Comparison of ENCODE assay signal across 11 cellular contexts in the genomic region with DNA sequence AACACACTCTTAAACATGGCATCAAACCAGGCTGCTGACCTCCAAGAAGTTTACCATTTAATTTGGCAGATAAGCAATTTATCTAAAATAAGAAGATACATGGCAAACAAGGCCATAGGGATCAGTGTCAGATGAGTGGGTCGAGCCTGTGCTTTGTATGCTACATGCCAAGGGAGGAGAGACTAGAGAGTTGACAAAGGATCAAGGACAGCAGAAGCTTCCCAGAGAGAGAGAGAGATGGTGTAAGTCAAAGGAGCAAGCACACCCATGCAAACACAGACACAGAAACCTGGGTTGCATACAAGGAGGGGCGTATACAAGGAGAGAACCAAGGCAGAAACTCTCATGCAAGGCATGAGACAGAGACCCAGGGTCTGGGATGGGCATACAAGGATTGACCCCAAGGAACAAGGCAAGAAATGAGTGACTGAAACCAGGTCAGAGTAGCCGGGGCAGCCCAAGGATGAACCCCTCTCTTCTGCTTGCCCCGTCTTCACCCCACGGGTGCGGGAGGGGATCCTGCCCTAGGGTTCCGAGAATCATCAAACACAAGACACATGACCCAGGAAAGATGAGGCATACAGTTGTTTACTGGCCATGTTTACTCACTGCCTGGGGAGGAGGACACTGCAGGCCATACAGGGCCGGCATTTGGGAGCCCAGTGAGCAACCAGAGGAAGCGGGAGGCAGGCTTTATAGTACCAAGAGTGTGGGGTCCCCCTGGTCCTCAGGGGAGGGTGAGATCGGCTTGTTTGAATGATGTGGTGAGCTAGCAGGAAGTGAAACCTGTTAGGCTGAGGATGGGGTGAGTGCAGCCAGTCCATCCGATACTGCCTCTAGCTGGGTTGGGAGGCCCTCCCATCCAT.
A peak's percentile ranks its signal among the peaks of the same experiment; 100 is the strongest.
DNase-seq lines count a peak whose midpoint lies in the region; ATAC-seq and TF ChIP-seq lines count a peak whose summit lies in the region.
"Had no signal": no experiment of that assay in that cellular context is flagged by ENCODE, and none has a peak within 500 bp of the region (broad histone marks: within the 10 kb centered on the region; RNA-seq: fewer than 3 reads in every experiment).

No MANE protein-coding gene starts in this region.

- peaks cover 22% of the 10 kb centered on the region for H3K4me1 Mint-ChIP-seq in activated T-helper 17 cell treated with anti-CD3 and anti-CD28 coated beads, Interleukin-2, amount 50 U/mL, for 72 hours

- H3K27me3 Mint-ChIP-seq in activated T-helper 17 cell treated with anti-CD3 and anti-CD28 coated beads, Interleukin-2, amount 50 U/mL, for 72 hours, result no peaks in the 10 kb centered on the region
- H3K27me3 Mint-ChIP-seq: activated naive CD4-positive, alpha-beta T cell treated with anti-CD3 and anti-CD28 coated beads, Interleukin-2, amount 10 ng/mL, durations not matched to agents 7 days and 5 days had no signal

- H3K4me3 Mint-ChIP-seq in activated T-helper 17 cell treated with anti-CD3 and anti-CD28 coated beads, Interleukin-2, amount 50 U/mL, for 72 hours, result no peak overlapping the region
- H3K4me3 Mint-ChIP-seq: activated naive CD4-positive, alpha-beta T cell treated with anti-CD3 and anti-CD28 coated beads, Interleukin-2, amount 10 ng/mL, durations not matched to agents 7 days and 5 days had no signal

- no peak overlapping the region for H3K27ac ChIP-seq in sigmoid colon

- H3K9me3 ChIP-seq in sigmoid colon, result no peaks in the 10 kb centered on the region

- WGBS in sigmoid colon, 2 donors, result 76 to 88% methylated on average over 11 of the region's 11 CpGs

- TF ChIP-seq POLR2A in sigmoid colon (IDR thresholded peaks at IDR 0.05), result no peak

- no peak overlapping the region for H3K4me3 ChIP-seq in sigmoid colon

- peak overlapping the region; percentile 0 for H3K27ac Mint-ChIP-seq in activated T-helper 17 cell treated with anti-CD3 and anti-CD28 coated beads, Interleukin-2, amount 50 U/mL, for 72 hours
- H3K27ac Mint-ChIP-seq: activated naive CD4-positive, alpha-beta T cell treated with anti-CD3 and anti-CD28 coated beads, Interleukin-2, amount 10 ng/mL, durations not matched to agents 7 days and 5 days had no signal

- H3K36me3 ChIP-seq in sigmoid colon, result no peaks in the 10 kb centered on the region

- intact Hi-C loops in sigmoid colon (cut with DNase I), result no loop called here

- H3K4me1 ChIP-seq in sigmoid colon, result peaks cover 0 to 32% (median 30%) of the 10 kb centered on the region in 4 donors

- TF ChIP-seq EP300 in sigmoid colon (IDR thresholded peaks at IDR 0.05), result no peak

- ATAC-seq in GM18498 (IDR thresholded peaks at IDR 0.05; ENCODE audit: unreplicated experiment) (peak; percentile 100), HG03108 (IDR thresholded peaks at IDR 0.05; ENCODE audit: unreplicated experiment) (peak; percentile 99)
- no peak for ATAC-seq in activated T-helper 17 cell treated with anti-CD3 and anti-CD28 coated beads, Interleukin-2, amount 50 U/mL, for 72 hours (replicated peaks)

- peaks cover 12% of the 10 kb centered on the region for H3K36me3 Mint-ChIP-seq in activated T-helper 17 cell treated with anti-CD3 and anti-CD28 coated beads, Interleukin-2, amount 50 U/mL, for 72 hours (ENCODE audit: low read depth)
- H3K36me3 Mint-ChIP-seq: activated naive CD4-positive, alpha-beta T cell treated with anti-CD3 and anti-CD28 coated beads, Interleukin-2, amount 10 ng/mL, durations not matched to agents 7 days and 5 days had no signal

- H3K27me3 ChIP-seq in sigmoid colon, result no peaks in the 10 kb centered on the region

- DNase-seq in GM20000 (ENCODE audit: low spot score), result peak; percentile 82
- no peak for DNase-seq in sigmoid colon
- no peak for DNase-seq in amygdala (lab: John Stamatoyannopoulos, UW)
- DNase-seq in Kasumi-1 (lab: John Stamatoyannopoulos, UW), result no peak
- no peak for DNase-seq in SW480 (ENCODE audit: low spot score)
- DNase-seq: activated naive CD4-positive, alpha-beta T cell treated with anti-CD3 and anti-CD28 coated beads, Interleukin-2, amount 10 ng/mL, durations not matched to agents 7 days and 5 days; DMS79 treated with DMSO at 0.1 percent for 48 hours; stimulated activated CD4-positive, alpha-beta T cell treated with anti-CD3 and anti-CD28 coated beads, Interleukin-4, amount 100 ng/mL, for 24 hours had no signal

- TF ChIP-seq CTCF in GM20000 (IDR thresholded peaks at IDR 0.05; ENCODE audit: extremely low read depth, missing control alignments) (no peak), sigmoid colon (IDR thresholded peaks at IDR 0.05) (no peak)

- H3K9me3 Mint-ChIP-seq in activated T-helper 17 cell treated with anti-CD3 and anti-CD28 coated beads, Interleukin-2, amount 50 U/mL, for 72 hours, result peaks cover 13% of the 10 kb centered on the region
